ENCODE assay signal across 8 cellular contexts in genomic region chr21:42973309-42973990, GRCh38. TPM values are rescaled to one million over a fixed set of nuclear protein-coding genes. Genes with fewer than 3 reads are reported as not detected.
DNase-seq lines count a peak whose midpoint lies in the region; ATAC-seq, FAIRE-seq and TF ChIP-seq lines count a peak whose summit lies in the region.

No MANE protein-coding gene starts in this region.

- ATAC-seq in GM12878: peak; percentile 65; the same call in 2 of the 3 replicates
- ATAC-seq in memory B cell (ENCODE audit: low read depth): no peak

- H3K36me3 ChIP-seq in GM12878 (ENCODE audit: control insufficient read depth in 2 of 2, insufficient read depth in 2 of 2, low read length in 1 of 2): no peaks in the 10 kb centered on the region
- H3K36me3 ChIP-seq in urinary bladder (ENCODE audit: insufficient read depth): no peaks in the 10 kb centered on the region

- H3K36me3 Mint-ChIP-seq in memory B cell: no peaks in the 10 kb centered on the region

- no peaks in the 10 kb centered on the region for H3K9me3 Mint-ChIP-seq in memory B cell

- RAD21 ChIA-PET in GM12878 (lab: Charles Lee; ENCODE audit: unreplicated experiment): interaction anchor here (1.0 to 1.3 kb wide), 3 partner anchors 81 to 743 kb away, joined by 3 to 4 read pairs (median 3); partner anchors contain the start of gene NDUFV3

- no peak for TF ChIP-seq CTCF in GM12878 (IDR thresholded peaks at IDR 0.05 in 2 of 3, conservative IDR thresholded peaks at IDR 0.05 in 1 of 3; ENCODE audit: control insufficient read depth in 2 of 3, extremely low read depth in 1 of 3, insufficient read depth in 1 of 3, low read depth in 3 of 3, low read length in 3 of 3)

- CTCF ChIA-PET in GM12878 (lab: Yijun Ruan, JAX): interaction anchor here (0.6 to 1.2 kb wide), 2 partner anchors 8 to 27 kb away, joined by 3 read pairs; no protein-coding TSS in a partner anchor

- 55% methylated on average over 19 of the region's 19 CpGs for WGBS in GM12878 (ENCODE audit: insufficient coverage, insufficient replicate concordance, low lambda C conversion rate, missing lambda C conversion rate)
- 68% methylated on average over 19 of the region's 19 CpGs for WGBS in urinary bladder

- DNase-seq in stimulated activated CD4-positive, alpha-beta T cell treated with anti-CD3 and anti-CD28 coated beads, Interleukin-12 subunit alpha, Interleukin-12 subunit beta, amount 100 ng/mL, for 4 hours: peak; percentile 6
- no peak for DNase-seq in stimulated activated CD4-positive, alpha-beta T cell treated with anti-CD3 and anti-CD28 coated beads, Interleukin-2, amount 100 ng/mL, for 48 hours
- DNase-seq in GM12878 (ENCODE audit: low read depth, low spot score) (no peak), memory B cell (ENCODE audit: low spot score in 2 of 2) (no peak), GOT3 (lab: John Stamatoyannopoulos, UW) (no peak), DMS114 treated with DMSO at 0.1 percent for 48 hours (lab: John Stamatoyannopoulos, UW; ENCODE audit: unreplicated experiment) (no peak), RKO (ENCODE audit: low spot score) (no peak)

- H3K27ac ChIP-seq in GM12878 (ENCODE audit: control insufficient read depth, insufficient read depth) (peak overlapping the region; percentile 81), urinary bladder (ENCODE audit: low read depth) (peak overlapping the region; percentile 79)

- no peaks in the 10 kb centered on the region for H4K20me1 ChIP-seq in GM12878 (ENCODE audit: control insufficient read depth, insufficient read depth)

- BruUV-seq in GM12878 (replicated peaks; lab: Mats Ljungman, UMichigan): no TSS peak

- no peaks in the 10 kb centered on the region for H3K27me3 ChIP-seq in GM12878 (replicated peaks in 1 of 2; ENCODE audit: control insufficient read depth in 2 of 2, insufficient read depth in 2 of 2, low read length in 1 of 2)

- no peak for FAIRE-seq in GM12878 (lab: Jason Lieb, UNC)

- H3K79me2 ChIP-seq in GM12878 (ENCODE audit: control insufficient read depth, insufficient read depth, low read length): peaks cover 24% of the 10 kb centered on the region

- H3K4me3 Mint-ChIP-seq in memory B cell: peak overlapping the region; percentile 85

- no peak for TF ChIP-seq RAD21 in GM12878 (IDR thresholded peaks at IDR 0.05; ENCODE audit: insufficient read depth, low read depth, low read length)

- SMC1A ChIA-PET in GM12878 (lab: Charles Lee; ENCODE audit: uncharacterized antibody, unreplicated experiment): no interaction called here

- H3K4me3 ChIP-seq in GM12878 (peak overlapping the region; percentile 66), urinary bladder (ENCODE audit: low read depth, low read length) (peak overlapping the region; percentile 36)

- TF ChIP-seq POLR2A in GM12878 (IDR thresholded peaks at IDR 0.05; ENCODE audit: low read depth, low read length): peak; percentile 33; the same call in 1 of the 2 replicates

- peak overlapping the region; percentile 95 for H3K4me2 ChIP-seq in GM12878 (ENCODE audit: control insufficient read depth, insufficient read depth)

- no peak for TF ChIP-seq EP300 in GM12878 (IDR thresholded peaks at IDR 0.05; ENCODE audit: borderline replicate concordance in 1 of 2, control insufficient read depth in 1 of 2, low read depth in 2 of 2, low read length in 2 of 2)

- H2AFZ ChIP-seq in GM12878 (ENCODE audit: control insufficient read depth, low read depth, low read length): peak overlapping the region; percentile 99

- no peaks in the 10 kb centered on the region for H3K9me3 ChIP-seq in GM12878 (replicated peaks; ENCODE audit: control insufficient read depth, insufficient read depth, low read length)

- peaks cover 8% of the 10 kb centered on the region for H3K4me1 Mint-ChIP-seq in memory B cell

- POLR2A ChIA-PET in GM12878 (lab: Charles Lee): interaction anchor here (0.6 to 0.9 kb wide), 5 partner anchors 18 to 791 kb away, joined by 3 to 7 read pairs (median 3); partner anchors contain the start of gene NDUFV3

- peaks cover 8% of the 10 kb centered on the region; the same call in 1 of the 2 replicates for H3K4me1 ChIP-seq in GM12878 (ENCODE audit: control insufficient read depth, insufficient read depth, low read length)
- H3K4me1 ChIP-seq in urinary bladder (ENCODE audit: insufficient read depth): no peaks in the 10 kb centered on the region

- H3K27me3 Mint-ChIP-seq in memory B cell: no peaks in the 10 kb centered on the region

- intact Hi-C loops in GM12878 (cut with micrococcal nuclease; ENCODE audit: unreplicated experiment): no loop called here

- H3K9ac ChIP-seq in GM12878 (ENCODE audit: control insufficient read depth, insufficient read depth, low read length): peak overlapping the region; percentile 79

- H3K27ac Mint-ChIP-seq in memory B cell: peak overlapping the region; percentile 83

- in situ Hi-C loops in GM12878 (cut with MboI): no loop called here

TF ChIP-seq in GM12878, 131 proteins besides CTCF, POLR2A, EP300 and RAD21 (continues in another document):
- TF ChIP-seq EZH2 (IDR thresholded peaks at IDR 0.05; ENCODE audit: borderline replicate concordance, control insufficient read depth, low read depth, low read length): no peak
- peak; percentile 43; the same call in 1 of the 2 replicates for TF ChIP-seq LARP7 (IDR thresholded peaks at IDR 0.05)
- TF ChIP-seq NKRF (conservative IDR thresholded peaks at IDR 0.05): 0 out of 2 replicates have a peak, but pooled peaks have one; percentile 26
- no peak for TF ChIP-seq PAX8 (IDR thresholded peaks at IDR 0.05)
- no peak for TF ChIP-seq KAT2A (conservative IDR thresholded peaks at IDR 0.05; ENCODE audit: control insufficient read depth, low read depth, low read length)
- no peak for TF ChIP-seq BCL11A (IDR thresholded peaks at IDR 0.05; ENCODE audit: low read depth, low read length)
- TF ChIP-seq GATAD2B (conservative IDR thresholded peaks at IDR 0.05; ENCODE audit: low read depth): 0 out of 2 replicates have a peak, but pooled peaks have one; percentile 30

RNA-seq across cellular contexts. Expression of gene PKNOX1, which starts 0.9 kb away (rescaled TPM):
- 24.7 and 25.2 TPM in 2 replicates for total RNA-seq in GM12878 (2013; cell fraction: nucleolus; rRNA removed)
- 6.9 and 10.0 TPM in 2 replicates for total RNA-seq in GM12878 (2014; rRNA removed)
- total RNA-seq in GM12878 (2014; rRNA removed; fragmentation: Illumina TruSeq; extraction: Trizol): 7.3 and 7.7 TPM in 2 replicates
- 11.9 and 13.3 TPM in 2 replicates for total RNA-seq in GM12878 (2021)
- 2.6 TPM for polyA plus RNA-seq in GM12878 (2011; ENCODE audit: low read depth)
- 21.4 and 23.7 TPM in 2 replicates for polyA plus RNA-seq in GM12878 (2011; rRNA removed)
- 17.8 and 29.8 TPM in 2 replicates for polyA plus RNA-seq in GM12878 (2011; cell fraction: cytosol; rRNA removed)
- polyA plus RNA-seq in GM12878 (2011; cell fraction: nucleus; rRNA removed): 23.1 and 23.6 TPM in 2 replicates
- polyA plus RNA-seq in GM12878 (2012): 5.3 TPM in 2 replicates
- 10.5 and 16.0 TPM in 2 replicates for polyA plus RNA-seq in GM12878 (2014; fragmentation: Illumina TruSeq; extraction: Trizol)
- polyA plus RNA-seq in GM12878 (2014; fragmentation: Nextera tagmentation; extraction: Ambion mirVana): 10 to 100 TPM in 1 of 2 experiments, 1 to 10 TPM in 1; 9.5 to 11.3 TPM
- 14.4 and 14.8 TPM in 2 replicates for polyA plus RNA-seq in GM12878 (2014; rRNA removed)
- 10 to 100 TPM; 20.8 to 22.9 TPM for polyA plus RNA-seq in GM12878 (2016; fragmentation: Nextera tagmentation; extraction: Ambion mirVana)
- polyA minus RNA-seq in GM12878 (2011; rRNA and poly(A)+ RNA removed): 11.6 and 34.2 TPM in 2 replicates
- polyA minus RNA-seq in GM12878 (2011; cell fraction: cytosol; rRNA and poly(A)+ RNA removed): 5.9 and 7.0 TPM in 2 replicates
- polyA minus RNA-seq in GM12878 (2011; cell fraction: nucleus; rRNA and poly(A)+ RNA removed): 16.1 and 16.2 TPM in 2 replicates
- 19.2 TPM for total RNA-seq in urinary bladder
- 16.0 TPM for polyA plus RNA-seq in urinary bladder

RNA-seq across cellular contexts. Expression of gene ERVH48-1, which starts 48.0 kb away (rescaled TPM):
- not detected in 2 replicates for total RNA-seq in GM12878 (2013; cell fraction: nucleolus; rRNA removed)
- total RNA-seq in GM12878 (2014; rRNA removed) (not detected in 2 replicates), GM12878 (2014; rRNA removed; fragmentation: Illumina TruSeq; extraction: Trizol) (not detected in 2 replicates), GM12878 (2021) (not detected in 2 replicates), urinary bladder (not detected)
- not detected for polyA plus RNA-seq in GM12878 (2011; ENCODE audit: low read depth)
- polyA plus RNA-seq in GM12878 (2011; rRNA removed) (not detected in 2 replicates), GM12878 (2014; fragmentation: Illumina TruSeq; extraction: Trizol) (0.03 TPM in 1 of 2 replicates, not detected in the other), GM12878 (2014; fragmentation: Nextera tagmentation; extraction: Ambion mirVana) (not detected), GM12878 (2014; rRNA removed) (not detected in 2 replicates), GM12878 (2016; fragmentation: Nextera tagmentation; extraction: Ambion mirVana) (under 1 TPM; 0.13 to 0.30 TPM), urinary bladder (not detected)
- not detected in 2 replicates for polyA plus RNA-seq in GM12878 (2011; cell fraction: cytosol; rRNA removed)
- not detected in 2 replicates for polyA plus RNA-seq in GM12878 (2011; cell fraction: nucleus; rRNA removed)
- 0.09 TPM in 1 of 2 replicates, not detected in the other for polyA plus RNA-seq in GM12878 (2012)
- not detected in 2 replicates for polyA minus RNA-seq in GM12878 (2011; rRNA and poly(A)+ RNA removed)
- polyA minus RNA-seq in GM12878 (2011; cell fraction: cytosol; rRNA and poly(A)+ RNA removed): not detected in 2 replicates
- not detected in 2 replicates for polyA minus RNA-seq in GM12878 (2011; cell fraction: nucleus; rRNA and poly(A)+ RNA removed)
